Comparison of ENCODE assay signal across 16 cellular contexts in genomic region chr1:25545767-25546166, GRCh38. TPM values are rescaled to one million over a fixed set of nuclear protein-coding genes. Genes with fewer than 3 reads are reported as not detected.
DNase-seq lines count a peak whose midpoint lies in the region; ATAC-seq and TF ChIP-seq lines count a peak whose summit lies in the region.
"Had no signal": no experiment of that assay in that cellular context is flagged by ENCODE, and none has a peak within 500 bp of the region (broad histone marks: within the 10 kb centered on the region; RNA-seq: fewer than 3 reads in every experiment).

No MANE protein-coding gene starts in this region.

- peak overlapping the region; percentile 93 for H3K4me3 ChIP-seq in effector memory CD4-positive, alpha-beta T cell (ENCODE audit: insufficient read depth, low read depth, low read length, poor library complexity, severe bottlenecking)

- intact Hi-C loops in activated naive CD4-positive, alpha-beta T cell treated with anti-CD3 and anti-CD28 coated beads for 36 hours (cut with micrococcal nuclease) = loop anchor here (5.0 kb wide), 1 partner anchor 252 kb away; no protein-coding TSS in a partner anchor

- H3K4me1 ChIP-seq in effector memory CD4-positive, alpha-beta T cell (ENCODE audit: control insufficient read depth, insufficient read depth, low read length, poor library complexity, severe bottlenecking) = peaks cover 60% of the 10 kb centered on the region

- POLR2A ChIA-PET in T-cell (lab: Charles Lee) = no interaction called here

- no peak for ATAC-seq in T-cell (replicated peaks in 1 of 4)
- ATAC-seq: activated CD4-positive, CD25-positive, alpha-beta regulatory T cell treated with anti-CD3 and anti-CD28 coated beads, Interleukin-2, amount 50 U/mL, for 24 hours; esophagus mucosa had no signal

- in situ Hi-C loops in GM13976 (cut with MboI; ENCODE audit: low sequenced_read_pairs, unreplicated experiment) = no loop called here

- H3K4me3 Mint-ChIP-seq in activated naive CD4-positive, alpha-beta T cell treated with anti-CD3 and anti-CD28 coated beads for 36 hours = peak overlapping the region; percentile 86
- H3K4me3 Mint-ChIP-seq in T-cell = peak overlapping the region; percentile 87 to 94 (median 90)

- peak overlapping the region; percentile 25 for H3K27ac Mint-ChIP-seq in activated naive CD4-positive, alpha-beta T cell treated with anti-CD3 and anti-CD28 coated beads for 36 hours
- H3K27ac Mint-ChIP-seq in T-cell = peak overlapping the region; percentile 79 to 89

- H3K9me3 ChIP-seq in effector memory CD4-positive, alpha-beta T cell (ENCODE audit: control insufficient read depth, low read length) = no peaks in the 10 kb centered on the region
- H3K9me3 ChIP-seq: colonic mucosa had no signal

- H3K27me3 ChIP-seq in effector memory CD4-positive, alpha-beta T cell (replicated peaks; ENCODE audit: control insufficient read depth, insufficient read depth, low read length, poor library complexity, severe bottlenecking) = no peaks in the 10 kb centered on the region
- H3K27me3 ChIP-seq: colonic mucosa had no signal

- H3K27ac ChIP-seq in effector memory CD4-positive, alpha-beta T cell (ENCODE audit: insufficient read depth, low read length, poor library complexity, severe bottlenecking) = peak overlapping the region; percentile 39
- peak overlapping the region; percentile 93 for H3K27ac ChIP-seq in substantia nigra (ENCODE audit: low read depth, low read length, poor library complexity, severe bottlenecking)
- H3K27ac ChIP-seq: colonic mucosa had no signal

- CTCF ChIA-PET in activated naive CD4-positive, alpha-beta T cell treated with anti-CD3 and anti-CD28 coated beads for 36 hours (lab: Charles Lee) = interaction anchor here (1.2 to 6.0 kb wide), 3 partner anchors 20 to 27 kb away, joined by 3 to 48 read pairs (median 29); no protein-coding TSS in a partner anchor
- CTCF ChIA-PET in T-cell (lab: Charles Lee) = no interaction called here

- H3K36me3 Mint-ChIP-seq in activated naive CD4-positive, alpha-beta T cell treated with anti-CD3 and anti-CD28 coated beads for 36 hours (ENCODE audit: low read depth) = peaks cover 2% of the 10 kb centered on the region
- H3K36me3 Mint-ChIP-seq in T-cell = peaks cover 2% of the 10 kb centered on the region

- H3K9me3 Mint-ChIP-seq in activated naive CD4-positive, alpha-beta T cell treated with anti-CD3 and anti-CD28 coated beads for 36 hours = no peaks in the 10 kb centered on the region
- no peaks in the 10 kb centered on the region for H3K9me3 Mint-ChIP-seq in T-cell

- peaks cover 57% of the 10 kb centered on the region for H3K4me1 Mint-ChIP-seq in activated naive CD4-positive, alpha-beta T cell treated with anti-CD3 and anti-CD28 coated beads for 36 hours (ENCODE audit: low read depth)
- H3K4me1 Mint-ChIP-seq in T-cell = peaks cover 59 to 65% (median 63%) of the 10 kb centered on the region in 3 donors

- DNase-seq in activated naive CD4-positive, alpha-beta T cell treated with anti-CD3 and anti-CD28 coated beads for 36 hours = no peak
- no peak for DNase-seq in activated naive CD4-positive, alpha-beta T cell treated with anti-CD3 and anti-CD28 coated beads, Interleukin-2, amount 50 U/mL, for 16 hours
- DNase-seq in T-cell (no peak), substantia nigra (lab: John Stamatoyannopoulos, UW) (peak in 1 of 49 donors; percentile 30), hypothalamus (lab: John Stamatoyannopoulos, UW) (no peak), middle frontal gyrus (ENCODE audit: extremely low spot score, low spot score) (no peak), GM13976 (ENCODE audit: low spot score) (no peak)
- DNase-seq in effector memory CD4-positive, alpha-beta T cell = no peak
- DNase-seq: aorta, colonic mucosa, mesendoderm, NCI-H2081 treated with DMSO at 0.1 percent for 48 hours, NCI-H524 treated with DMSO at 0.1 percent for 48 hours, occipital lobe had no signal

- no peak for TF ChIP-seq CTCF in GM13976 (IDR thresholded peaks at IDR 0.05; ENCODE audit: borderline replicate concordance, control extremely low read depth, extremely low read depth, insufficient read depth, missing control alignments)

- no peaks in the 10 kb centered on the region for H3K36me3 ChIP-seq in effector memory CD4-positive, alpha-beta T cell (ENCODE audit: control insufficient read depth, insufficient read depth, low read length)
- H3K36me3 ChIP-seq: colonic mucosa had no signal

- H3K27me3 Mint-ChIP-seq in activated naive CD4-positive, alpha-beta T cell treated with anti-CD3 and anti-CD28 coated beads for 36 hours (ENCODE audit: low read depth) = no peaks in the 10 kb centered on the region
- no peaks in the 10 kb centered on the region for H3K27me3 Mint-ChIP-seq in T-cell

RNA-seq across cellular contexts. Expression of gene LDLRAP1, which starts 2.4 kb away (rescaled TPM):
- 10 to 100 TPM; 19.1 to 19.7 TPM for total RNA-seq in activated naive CD4-positive, alpha-beta T cell treated with anti-CD3 and anti-CD28 coated beads for 36 hours
- 100 to 1,000 TPM; 143 to 298 (median 222) TPM for total RNA-seq in T-cell

Comparison
In these comparisons a context has a peak if more than half of its experiments do, and no peak if none do; other contexts are left out.
1. RNA of gene LDLRAP1, which starts 2.4 kb away (total RNA-seq): 143 to 298 TPM in T-cell; 19.1 to 19.7 TPM in activated naive CD4-positive, alpha-beta T cell treated with anti-CD3 and anti-CD28 coated beads for 36 hours; every median in the first group is over 4 times any median in the second.